ENCODE assay signal across 8 cellular contexts in genomic region chr19:14221345-14221744, GRCh38. TPM values are rescaled to one million over a fixed set of nuclear protein-coding genes. Genes with fewer than 3 reads are reported as not detected.
A peak's percentile ranks its signal among the peaks of the same experiment; 100 is the strongest.
DNase-seq lines count a peak whose midpoint lies in the region; ATAC-seq, FAIRE-seq and TF ChIP-seq lines count a peak whose summit lies in the region.
"Not testable (repeated sequence)": the region's sequence is repeated elsewhere in the genome, so short reads cannot be mapped to it uniquely, and the experiment has no call there.

No MANE protein-coding gene starts in this region.

- not testable (repeated sequence) for H3K9ac ChIP-seq in GM12878 (ENCODE audit: control insufficient read depth, insufficient read depth, low read length); neuronal stem cell (ENCODE audit: low read depth, low read length, poor library complexity)

- peak; percentile 83 for FAIRE-seq in GM12878 (lab: Jason Lieb, UNC)

- BruUV-seq in GM12878 (replicated peaks; lab: Mats Ljungman, UMichigan), result not testable (repeated sequence)

- RAD21 ChIA-PET in GM12878 (lab: Charles Lee; ENCODE audit: unreplicated experiment), result not testable (repeated sequence)

- H3K79me1 ChIP-seq in neuronal stem cell (ENCODE audit: low read depth, low read length), result not testable (repeated sequence)

- not testable (repeated sequence) for H3K27me3 ChIP-seq in BJ (ENCODE audit: control insufficient read depth, insufficient read depth, low read length); GM12878 (replicated peaks in 1 of 2; ENCODE audit: control insufficient read depth in 2 of 2, insufficient read depth in 2 of 2, low read length in 1 of 2); heart right ventricle; neuronal stem cell (ENCODE audit: control insufficient read depth in 3 of 3, insufficient read depth in 3 of 3, low read depth in 1 of 3, low read length in 3 of 3)

- H3K14ac ChIP-seq in neuronal stem cell (ENCODE audit: low read length), result not testable (repeated sequence)

- H2BK12ac ChIP-seq in neuronal stem cell (ENCODE audit: low read length), result not testable (repeated sequence)

- not testable (repeated sequence) for H3K4me2 ChIP-seq in GM12878 (ENCODE audit: control insufficient read depth, insufficient read depth)
- H3K4me2 ChIP-seq in neuronal stem cell (ENCODE audit: insufficient read depth, low read length, poor library complexity, severe bottlenecking), result peak overlapping the region; percentile 40

- H4K8ac ChIP-seq in neuronal stem cell (ENCODE audit: low read depth, low read length), result not testable (repeated sequence)

- not testable (repeated sequence) for H4K20me1 ChIP-seq in GM12878 (ENCODE audit: control insufficient read depth, insufficient read depth)

- H4K91ac ChIP-seq in neuronal stem cell (ENCODE audit: low read depth, low read length, poor library complexity), result not testable (repeated sequence)

- not testable (repeated sequence) for H2BK5ac ChIP-seq in neuronal stem cell (ENCODE audit: low read length)

- H3K79me2 ChIP-seq in GM12878 (ENCODE audit: control insufficient read depth, insufficient read depth, low read length), result not testable (repeated sequence)

- CTCF ChIA-PET in BJ (lab: Yijun Ruan, JAX), result not testable (repeated sequence)
- CTCF ChIA-PET in GM12878 (lab: Yijun Ruan, JAX), result interaction anchor here (0.7 to 1.3 kb wide), 2 partner anchors 79 to 185 kb away, joined by 3 to 4 read pairs; no protein-coding TSS in a partner anchor

- ATAC-seq in HG02885 (IDR thresholded peaks at IDR 0.05; ENCODE audit: poor library complexity, unreplicated experiment) (peak; percentile 40), GM12878 (peak; percentile 92), heart right ventricle (peak in 3 of 8 donors; percentile 32 to 71 (median 53))

- DNase-seq in BJ (ENCODE audit: low read depth); GM12878 (ENCODE audit: low read depth, low spot score); neuronal stem cell (ENCODE audit: low spot score): not testable (repeated sequence)
- DNase-seq in RPMI7951 (ENCODE audit: low read depth) (peak; percentile 34), heart right ventricle (peak in 1 of 2 donors; percentile 37)
- peak; percentile 52 to 54 for DNase-seq in activated CD8-positive, alpha-beta memory T cell treated with anti-CD3 and anti-CD28 coated beads for 1 hour (ENCODE audit: extremely low read depth in 1 of 2, low read depth in 1 of 2)
- peak; percentile 47 to 63 for DNase-seq in stimulated activated CD8-positive, alpha-beta memory T cell treated with anti-CD3 and anti-CD28 coated beads, Interleukin-15, amount 100 ng/mL, for 4 hours (ENCODE audit: low read depth in 2 of 2)

- not testable (repeated sequence) for H3K4me1 ChIP-seq in GM12878 (ENCODE audit: control insufficient read depth, insufficient read depth, low read length); neuronal stem cell (ENCODE audit: control insufficient read depth in 2 of 2, insufficient read depth in 1 of 2, low read depth in 1 of 2, low read length in 2 of 2)
- peaks cover 0 to 14% (median 6%) of the 10 kb centered on the region in 9 donors for H3K4me1 ChIP-seq in heart right ventricle

- H2AK5ac ChIP-seq in neuronal stem cell (ENCODE audit: low read depth, low read length), result not testable (repeated sequence)

- peak overlapping the region; percentile 38 for H3K18ac ChIP-seq in neuronal stem cell (ENCODE audit: low read length)

- H3K4ac ChIP-seq in neuronal stem cell (ENCODE audit: low read length), result not testable (repeated sequence)

- not testable (repeated sequence) for TF ChIP-seq RAD21 in GM12878 (IDR thresholded peaks at IDR 0.05; ENCODE audit: insufficient read depth, low read depth, low read length)

- TF ChIP-seq POLR2A in GM12878 (IDR thresholded peaks at IDR 0.05; ENCODE audit: low read depth, low read length), result not testable (repeated sequence)

- H2BK120ac ChIP-seq in neuronal stem cell (ENCODE audit: low read depth, low read length), result not testable (repeated sequence)

- in situ Hi-C loops in GM12878 (cut with MboI), result not testable (repeated sequence)

- H2BK15ac ChIP-seq in neuronal stem cell (ENCODE audit: low read length), result not testable (repeated sequence)

- not testable (repeated sequence) for H3K4me3 ChIP-seq in BJ (ENCODE audit: low read depth, low read length); GM12878; heart right ventricle; neuronal stem cell (ENCODE audit: low read length in 2 of 2)

- 5% methylated on average over 17 of the region's 19 CpGs for WGBS in GM12878 (ENCODE audit: insufficient coverage, insufficient replicate concordance, low lambda C conversion rate, missing lambda C conversion rate)
- WGBS in heart right ventricle, 2 donors, result 4 to 6% methylated on average over 18 to 19 of the region's 19 CpGs
- no CpG with 5 or more reads among the region's 19 CpGs for WGBS in neuronal stem cell (ENCODE audit: extremely low coverage in 2 of 2, insufficient read length in 2 of 2, insufficient replicate concordance in 1 of 2), 2 donors

- not testable (repeated sequence) for H3K36me3 ChIP-seq in BJ (ENCODE audit: control insufficient read depth, insufficient read depth, low read length); GM12878 (ENCODE audit: control insufficient read depth in 2 of 2, insufficient read depth in 2 of 2, low read length in 1 of 2); heart right ventricle; neuronal stem cell (replicated peaks in 1 of 2; ENCODE audit: control insufficient read depth in 2 of 2, insufficient read depth in 2 of 2, low read length in 2 of 2)

- H3K27ac ChIP-seq in GM12878 (ENCODE audit: control insufficient read depth, insufficient read depth); heart right ventricle; neuronal stem cell (replicated peaks; ENCODE audit: low read length): not testable (repeated sequence)

- SMC1A ChIA-PET in GM12878 (lab: Charles Lee; ENCODE audit: uncharacterized antibody, unreplicated experiment), result not testable (repeated sequence)

- intact Hi-C loops in GM12878 (cut with micrococcal nuclease; ENCODE audit: unreplicated experiment), result loop anchor here (10.0 kb wide), 1 partner anchor 63 kb away; no protein-coding TSS in a partner anchor
- intact Hi-C loops in heart right ventricle (cut with DNase I), result not testable (repeated sequence)

- H3K23ac ChIP-seq in neuronal stem cell (ENCODE audit: low read depth, low read length, poor library complexity), result not testable (repeated sequence)

- H3K9me3 ChIP-seq in GM12878 (replicated peaks; ENCODE audit: control insufficient read depth, insufficient read depth, low read length); heart right ventricle; neuronal stem cell (replicated peaks in 1 of 2; ENCODE audit: control insufficient read depth in 2 of 2, insufficient read depth in 1 of 2, low read depth in 1 of 2, low read length in 2 of 2): not testable (repeated sequence)

- POLR2A ChIA-PET in BJ (lab: Charles Lee); GM12878 (lab: Charles Lee): not testable (repeated sequence)

- TF ChIP-seq CTCF in BJ (IDR thresholded peaks at IDR 0.05; ENCODE audit: insufficient read depth, low read depth, low read length) (peak; percentile 22; the same call in 1 of the 2 replicates), GM12878 (IDR thresholded peaks at IDR 0.05 in 2 of 3, conservative IDR thresholded peaks at IDR 0.05 in 1 of 3; ENCODE audit: control insufficient read depth in 2 of 3, extremely low read depth in 1 of 3, insufficient read depth in 1 of 3, low read depth in 3 of 3, low read length in 3 of 3) (peak in 2 of 3 experiments; percentile 41 to 56; a peak in 3 of 6 replicates), heart right ventricle (IDR thresholded peaks at IDR 0.05) (peak in 6 of 9 donors; percentile 8 to 52 (median 25))

- H2AFZ ChIP-seq in GM12878 (ENCODE audit: control insufficient read depth, low read depth, low read length) (0 out of 2 replicates have a peak overlapping the region, but pooled peaks have one; percentile 44), neuronal stem cell (ENCODE audit: low read length) (peak overlapping the region; percentile 49)

- not testable (repeated sequence) for TF ChIP-seq EP300 in GM12878 (IDR thresholded peaks at IDR 0.05; ENCODE audit: borderline replicate concordance in 1 of 2, control insufficient read depth in 1 of 2, low read depth in 2 of 2, low read length in 2 of 2)

RNA-seq across cellular contexts. Expression of gene ADGRL1, which starts 15.4 kb away (rescaled TPM):
- polyA plus RNA-seq in BJ (2011; rRNA removed) (1.6 and 4.0 TPM in 2 replicates), GM12878 (2011; rRNA removed) (0.24 and 1.4 TPM in 2 replicates), GM12878 (2014; fragmentation: Illumina TruSeq; extraction: Trizol) (0.24 and 0.97 TPM in 2 replicates), GM12878 (2014; fragmentation: Nextera tagmentation; extraction: Ambion mirVana) (under 1 TPM; 0.05 to 0.14 TPM), GM12878 (2014; rRNA removed) (1.7 and 4.5 TPM in 2 replicates), GM12878 (2016; fragmentation: Nextera tagmentation; extraction: Ambion mirVana) (under 1 TPM; 0.24 to 0.25 TPM), heart right ventricle (10 to 100 TPM in 1 of 2 donors, 1 to 10 TPM in 1; 5.1 to 12.5 TPM)
- 5.8 and 8.5 TPM in 2 replicates for polyA minus RNA-seq in BJ (2011; rRNA and poly(A)+ RNA removed)
- 1.1 and 1.4 TPM in 2 replicates for total RNA-seq in RPMI7951 (2014; rRNA removed; shearing (Covaris generic))
- 22.3 and 24.4 TPM in 2 replicates for total RNA-seq in GM12878 (2013; cell fraction: nucleolus; rRNA removed)
- total RNA-seq in GM12878 (2014; rRNA removed) (1.4 and 1.9 TPM in 2 replicates), GM12878 (2014; rRNA removed; fragmentation: Illumina TruSeq; extraction: Trizol) (0.45 and 0.92 TPM in 2 replicates), GM12878 (2021) (4.8 and 5.0 TPM in 2 replicates), heart right ventricle (10 to 100 TPM in 9 of 10 donors, 1 to 10 TPM in 1; 9.0 to 31.9 (median 13.1) TPM)
- 0.20 TPM for polyA plus RNA-seq in GM12878 (2011; ENCODE audit: low read depth)
- polyA plus RNA-seq in GM12878 (2011; cell fraction: cytosol; rRNA removed), result 1.5 and 2.1 TPM in 2 replicates
- 6.3 and 11.5 TPM in 2 replicates for polyA plus RNA-seq in GM12878 (2011; cell fraction: nucleus; rRNA removed)
- 1.9 and 2.0 TPM in 2 replicates for polyA plus RNA-seq in GM12878 (2012)
- polyA minus RNA-seq in GM12878 (2011; rRNA and poly(A)+ RNA removed), result 3.3 and 4.8 TPM in 2 replicates
- polyA minus RNA-seq in GM12878 (2011; cell fraction: cytosol; rRNA and poly(A)+ RNA removed), result 2.7 and 4.3 TPM in 2 replicates
- polyA minus RNA-seq in GM12878 (2011; cell fraction: nucleus; rRNA and poly(A)+ RNA removed), result 1.5 and 3.0 TPM in 2 replicates
- 41.4 TPM for polyA plus RNA-seq in neuronal stem cell (2013, experiment 1 of 2)
- polyA plus RNA-seq in neuronal stem cell (2013, experiment 2 of 2), result 42.1 TPM
